Comparison of ENCODE assay signal across 8 cellular contexts in genomic region chr22:50184541-50185383, GRCh38. TPM values are rescaled to one million over a fixed set of nuclear protein-coding genes. Genes with fewer than 3 reads are reported as not detected.
DNase-seq lines count a peak whose midpoint lies in the region; ATAC-seq and TF ChIP-seq lines count a peak whose summit lies in the region.

No MANE protein-coding gene starts in this region.

- in situ Hi-C loops in HAP-1 (cut with MboI; ENCODE audit: low sequenced_read_pairs), result no loop called here

- H3K4me1 ChIP-seq in HAP-1 (peaks cover 10% of the 10 kb centered on the region), iPS DF 6.9 (ENCODE audit: control insufficient read depth, insufficient read depth, low read length) (peaks cover 4% of the 10 kb centered on the region; the same call in 1 of the 2 replicates)

- H3K4me3 Mint-ChIP-seq in activated T-helper 1 cell treated with anti-CD3 and anti-CD28 coated beads, Interleukin-12 subunit alpha, Interleukin-12 subunit beta, Interleukin-2, Interleukin-4 antibody, amounts not matched to agents 30 ng/mL and 10 ng/mL and 1 ng/mL, durations not matched to agents 14 hours and 24 hours and 36 hours, result peak overlapping the region; percentile 76
- H3K4me3 Mint-ChIP-seq in stimulated activated effector memory CD8-positive, alpha-beta T cell treated with anti-CD3 and anti-CD28 coated beads, Interleukin-12 subunit alpha, Interleukin-12 subunit beta, amount 100 ng/mL, for 72 hours, result peak overlapping the region; percentile 90
- H3K4me3 Mint-ChIP-seq in chondrocyte (ENCODE audit: unreplicated experiment), result no peak overlapping the region

- DNase-seq in HAP-1 (ENCODE audit: low spot score in 2 of 2) (no peak), iPS DF 6.9 (ENCODE audit: low read depth, low spot score) (no peak), globus pallidus (ENCODE audit: low spot score) (no peak), SK-N-DZ (ENCODE audit: low spot score) (no peak), head of caudate nucleus (no peak), chondrocyte (ENCODE audit: low spot score) (no peak)
- DNase-seq in activated T-helper 1 cell treated with anti-CD3 and anti-CD28 coated beads, Interleukin-12 subunit alpha, Interleukin-12 subunit beta, Interleukin-2, Interleukin-4 antibody, amounts not matched to agents 30 ng/mL and 10 ng/mL and 1 ng/mL, durations not matched to agents 14 hours and 24 hours and 36 hours (ENCODE audit: low spot score), result no peak
- no peak for DNase-seq in stimulated activated effector memory CD8-positive, alpha-beta T cell treated with anti-CD3 and anti-CD28 coated beads, Interleukin-12 subunit alpha, Interleukin-12 subunit beta, amount 100 ng/mL, for 72 hours (ENCODE audit: low spot score in 2 of 2)

- H3K9me3 Mint-ChIP-seq in activated T-helper 1 cell treated with anti-CD3 and anti-CD28 coated beads, Interleukin-12 subunit alpha, Interleukin-12 subunit beta, Interleukin-2, Interleukin-4 antibody, amounts not matched to agents 30 ng/mL and 10 ng/mL and 1 ng/mL, durations not matched to agents 14 hours and 24 hours and 36 hours, result no peaks in the 10 kb centered on the region
- no peaks in the 10 kb centered on the region for H3K9me3 Mint-ChIP-seq in stimulated activated effector memory CD8-positive, alpha-beta T cell treated with anti-CD3 and anti-CD28 coated beads, Interleukin-12 subunit alpha, Interleukin-12 subunit beta, amount 100 ng/mL, for 72 hours
- H3K9me3 Mint-ChIP-seq in chondrocyte (ENCODE audit: low read depth), result no peaks in the 10 kb centered on the region

- no CpG with 5 or more reads among the region's 81 CpGs for WGBS in iPS DF 6.9 (ENCODE audit: insufficient coverage, insufficient read length)

- H3K9me3 ChIP-seq in HAP-1 (no peaks in the 10 kb centered on the region), iPS DF 6.9 (ENCODE audit: control insufficient read depth, insufficient read depth, low read length) (no peaks in the 10 kb centered on the region)

- peak overlapping the region; percentile 29 for H3K27ac Mint-ChIP-seq in activated T-helper 1 cell treated with anti-CD3 and anti-CD28 coated beads, Interleukin-12 subunit alpha, Interleukin-12 subunit beta, Interleukin-2, Interleukin-4 antibody, amounts not matched to agents 30 ng/mL and 10 ng/mL and 1 ng/mL, durations not matched to agents 14 hours and 24 hours and 36 hours
- peak overlapping the region; percentile 61 for H3K27ac Mint-ChIP-seq in stimulated activated effector memory CD8-positive, alpha-beta T cell treated with anti-CD3 and anti-CD28 coated beads, Interleukin-12 subunit alpha, Interleukin-12 subunit beta, amount 100 ng/mL, for 72 hours
- no peak overlapping the region for H3K27ac Mint-ChIP-seq in chondrocyte (ENCODE audit: unreplicated experiment)

- H3K27me3 Mint-ChIP-seq in activated T-helper 1 cell treated with anti-CD3 and anti-CD28 coated beads, Interleukin-12 subunit alpha, Interleukin-12 subunit beta, Interleukin-2, Interleukin-4 antibody, amounts not matched to agents 30 ng/mL and 10 ng/mL and 1 ng/mL, durations not matched to agents 14 hours and 24 hours and 36 hours (ENCODE audit: insufficient read depth), result peaks cover 4% of the 10 kb centered on the region
- no peaks in the 10 kb centered on the region for H3K27me3 Mint-ChIP-seq in chondrocyte (ENCODE audit: low read depth)

- H3K4me3 ChIP-seq in HAP-1, result peak overlapping the region; percentile 21
- peak overlapping the region; percentile 42; the same call in 1 of the 2 replicates for H3K4me3 ChIP-seq in iPS DF 6.9 (ENCODE audit: low read length)

- no peak for ATAC-seq in stimulated activated effector memory CD8-positive, alpha-beta T cell treated with anti-CD3 and anti-CD28 coated beads, Interleukin-12 subunit alpha, Interleukin-12 subunit beta, amount 100 ng/mL, for 72 hours

- H3K27me3 ChIP-seq in HAP-1 (ENCODE audit: low read depth) (no peaks in the 10 kb centered on the region), iPS DF 6.9 (ENCODE audit: control insufficient read depth, insufficient read depth, low read length) (no peaks in the 10 kb centered on the region)

- intact Hi-C loops in activated T-helper 1 cell treated with anti-CD3 and anti-CD28 coated beads, Interleukin-12 subunit alpha, Interleukin-12 subunit beta, Interleukin-2, Interleukin-4 antibody, amounts not matched to agents 30 ng/mL and 10 ng/mL and 1 ng/mL, durations not matched to agents 14 hours and 24 hours and 36 hours (cut with micrococcal nuclease), result loop anchor here (1.0 to 2.0 kb wide), 2 partner anchors 14 to 16 kb away; partner anchors contain the start of gene PANX2
- intact Hi-C loops in head of caudate nucleus (cut with DNase I), result no loop called here

- H3K27ac ChIP-seq in iPS DF 6.9 (ENCODE audit: low read length), result no peak overlapping the region

- peaks cover 13% of the 10 kb centered on the region for H3K36me3 ChIP-seq in HAP-1 (replicated peaks)
- no peaks in the 10 kb centered on the region; the same call in 1 of the 2 replicates for H3K36me3 ChIP-seq in iPS DF 6.9 (ENCODE audit: control insufficient read depth, insufficient read depth, low read length)

- TF ChIP-seq CTCF in chondrocyte (IDR thresholded peaks at IDR 0.05), result no peak

- H3K36me3 Mint-ChIP-seq in activated T-helper 1 cell treated with anti-CD3 and anti-CD28 coated beads, Interleukin-12 subunit alpha, Interleukin-12 subunit beta, Interleukin-2, Interleukin-4 antibody, amounts not matched to agents 30 ng/mL and 10 ng/mL and 1 ng/mL, durations not matched to agents 14 hours and 24 hours and 36 hours (ENCODE audit: low read depth), result no peaks in the 10 kb centered on the region
- H3K36me3 Mint-ChIP-seq in stimulated activated effector memory CD8-positive, alpha-beta T cell treated with anti-CD3 and anti-CD28 coated beads, Interleukin-12 subunit alpha, Interleukin-12 subunit beta, amount 100 ng/mL, for 72 hours, result peaks cover 17% of the 10 kb centered on the region
- H3K36me3 Mint-ChIP-seq in chondrocyte (ENCODE audit: low read depth), result no peaks in the 10 kb centered on the region

- H3K4me1 Mint-ChIP-seq in activated T-helper 1 cell treated with anti-CD3 and anti-CD28 coated beads, Interleukin-12 subunit alpha, Interleukin-12 subunit beta, Interleukin-2, Interleukin-4 antibody, amounts not matched to agents 30 ng/mL and 10 ng/mL and 1 ng/mL, durations not matched to agents 14 hours and 24 hours and 36 hours (ENCODE audit: low read depth), result peaks cover 14% of the 10 kb centered on the region
- peaks cover 33% of the 10 kb centered on the region for H3K4me1 Mint-ChIP-seq in stimulated activated effector memory CD8-positive, alpha-beta T cell treated with anti-CD3 and anti-CD28 coated beads, Interleukin-12 subunit alpha, Interleukin-12 subunit beta, amount 100 ng/mL, for 72 hours
- peaks cover 18% of the 10 kb centered on the region for H3K4me1 Mint-ChIP-seq in chondrocyte (ENCODE audit: low read depth)

RNA-seq across cellular contexts. Expression of gene TRABD, which starts 1.0 kb away (rescaled TPM):
- total RNA-seq in activated T-helper 1 cell treated with anti-CD3 and anti-CD28 coated beads, Interleukin-12 subunit alpha, Interleukin-12 subunit beta, Interleukin-2, Interleukin-4 antibody, amounts not matched to agents 30 ng/mL and 10 ng/mL and 1 ng/mL, durations not matched to agents 14 hours and 24 hours and 36 hours, result 94.1 and 96.8 TPM in 2 replicates
- polyA plus RNA-seq in SK-N-DZ (2014; cell fraction: cytosol; rRNA removed), result 51.6 and 62.9 TPM in 2 replicates
- polyA plus RNA-seq in SK-N-DZ (2014; cell fraction: nucleus; rRNA removed), result 188 and 198 TPM in 2 replicates
- 18.5 to 20.5 TPM (median 20.2 TPM) in 3 replicates for total RNA-seq in chondrocyte

RNA-seq across cellular contexts. Expression of gene PANX2, which starts 14.2 kb away (rescaled TPM):
- 0.36 and 0.64 TPM in 2 replicates for total RNA-seq in activated T-helper 1 cell treated with anti-CD3 and anti-CD28 coated beads, Interleukin-12 subunit alpha, Interleukin-12 subunit beta, Interleukin-2, Interleukin-4 antibody, amounts not matched to agents 30 ng/mL and 10 ng/mL and 1 ng/mL, durations not matched to agents 14 hours and 24 hours and 36 hours
- polyA plus RNA-seq in SK-N-DZ (2014; cell fraction: cytosol; rRNA removed), result 1.7 and 2.2 TPM in 2 replicates
- polyA plus RNA-seq in SK-N-DZ (2014; cell fraction: nucleus; rRNA removed), result 1.8 and 2.6 TPM in 2 replicates
- total RNA-seq in chondrocyte, result 3.0 to 6.1 TPM (median 3.3 TPM) in 3 replicates

RNA-seq across cellular contexts. Expression of gene SELENOO, which starts 16.0 kb away (rescaled TPM):
- 23.7 and 25.9 TPM in 2 replicates for total RNA-seq in activated T-helper 1 cell treated with anti-CD3 and anti-CD28 coated beads, Interleukin-12 subunit alpha, Interleukin-12 subunit beta, Interleukin-2, Interleukin-4 antibody, amounts not matched to agents 30 ng/mL and 10 ng/mL and 1 ng/mL, durations not matched to agents 14 hours and 24 hours and 36 hours
- 32.9 and 34.5 TPM in 2 replicates for polyA plus RNA-seq in SK-N-DZ (2014; cell fraction: cytosol; rRNA removed)
- polyA plus RNA-seq in SK-N-DZ (2014; cell fraction: nucleus; rRNA removed), result 120 and 155 TPM in 2 replicates
- 14.8 to 22.8 TPM (median 17.1 TPM) in 3 replicates for total RNA-seq in chondrocyte
